Comparison of ENCODE assay signal across 13 cellular contexts in the genomic region with DNA sequence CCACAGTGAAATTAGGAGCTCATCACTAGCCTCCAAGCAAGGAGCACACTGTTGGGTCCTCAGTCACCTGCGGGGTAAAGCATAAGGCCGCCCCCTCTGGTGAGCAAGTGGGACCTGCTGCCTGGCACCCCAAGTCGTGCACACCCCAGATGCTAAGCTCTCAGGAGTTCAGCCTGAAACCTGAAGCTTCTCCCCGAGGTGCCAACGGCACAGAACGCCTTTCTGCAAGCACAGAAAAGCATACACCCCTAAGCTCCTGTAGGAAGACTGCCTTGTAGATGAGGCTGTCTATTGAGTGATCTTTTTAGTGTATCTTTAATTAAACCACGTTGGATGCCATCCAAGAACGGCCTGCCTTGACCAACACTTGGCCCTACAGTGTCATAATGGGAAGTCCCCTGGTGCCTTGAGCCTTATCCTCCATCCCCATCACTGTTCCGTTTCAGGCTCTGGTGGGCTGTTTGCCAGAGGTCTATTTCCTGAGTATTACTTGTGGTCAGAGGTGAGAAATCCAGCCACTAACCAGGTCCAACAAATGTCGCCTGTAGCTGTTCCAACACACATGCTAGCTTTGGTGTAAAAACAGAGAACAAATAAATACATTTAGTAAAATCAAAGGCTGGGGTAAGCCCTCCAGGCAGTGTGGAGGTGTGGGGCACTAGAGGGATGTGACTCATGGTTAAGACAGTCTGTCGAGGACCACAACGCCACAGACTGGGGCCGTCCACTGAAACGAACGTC. TPM values are rescaled to one million over a fixed set of nuclear protein-coding genes. Genes with fewer than 3 reads are reported as not detected.
DNase-seq lines count a peak whose midpoint lies in the region; ATAC-seq and TF ChIP-seq lines count a peak whose summit lies in the region.
"Had no signal": no experiment of that assay in that cellular context is flagged by ENCODE, and none has a peak within 500 bp of the region (broad histone marks: within the 10 kb centered on the region; RNA-seq: fewer than 3 reads in every experiment).

No MANE protein-coding gene starts in this region.

- peaks cover 17% of the 10 kb centered on the region for H3K27me3 Mint-ChIP-seq in progenitor cell of endocrine pancreas

- no peak for TF ChIP-seq CTCF in progenitor cell of endocrine pancreas (IDR thresholded peaks at IDR 0.05; ENCODE audit: unreplicated experiment)

- no peaks in the 10 kb centered on the region for H3K9me3 ChIP-seq in adipocyte (ENCODE audit: control insufficient read depth, low read length)

- H3K27ac Mint-ChIP-seq in progenitor cell of endocrine pancreas: no peak overlapping the region

- H3K9ac ChIP-seq in adipocyte (ENCODE audit: low read length): no peak overlapping the region

- no peaks in the 10 kb centered on the region for H3K36me3 ChIP-seq in adipocyte (ENCODE audit: control insufficient read depth, insufficient read depth, low read length, severe bottlenecking)

- peak; percentile 43 for ATAC-seq in HG03457 (IDR thresholded peaks at IDR 0.05; ENCODE audit: unreplicated experiment)
- ATAC-seq in GM18868 (IDR thresholded peaks at IDR 0.05; ENCODE audit: unreplicated experiment): no peak

- peaks cover 6% of the 10 kb centered on the region for H3K27me3 ChIP-seq in adipocyte (replicated peaks; ENCODE audit: control insufficient read depth, insufficient read depth, low read length)

- H3K36me3 Mint-ChIP-seq in progenitor cell of endocrine pancreas (ENCODE audit: insufficient read depth): no peaks in the 10 kb centered on the region

- DNase-seq in CMK (ENCODE audit: low read depth) (peak; percentile 24), adipocyte (ENCODE audit: low read depth) (peak; percentile 12), kidney tubule cell (ENCODE audit: low spot score) (peak; percentile 54), HCEC 1CT (no peak), progenitor cell of endocrine pancreas (ENCODE audit: low spot score, unreplicated experiment) (no peak)
- no peak for DNase-seq in activated T-cell treated with anti-CD3 and anti-CD28 coated beads, Interleukin-2, amount 50 U/mL, for 1 hour
- DNase-seq: DMS153; MM.1S; stimulated activated CD8-positive, alpha-beta memory T cell treated with anti-CD3 and anti-CD28 coated beads, Interleukin-4, amount 100 ng/mL, for 48 hours had no signal

- peaks cover 5% of the 10 kb centered on the region for H3K4me1 Mint-ChIP-seq in progenitor cell of endocrine pancreas (ENCODE audit: low read depth)

- no peak overlapping the region for H3K4me3 ChIP-seq in adipocyte (ENCODE audit: low read length)

- H3K4me3 Mint-ChIP-seq in progenitor cell of endocrine pancreas (ENCODE audit: low read depth): no peak overlapping the region

- H3K9me3 Mint-ChIP-seq in progenitor cell of endocrine pancreas (ENCODE audit: low read depth): no peaks in the 10 kb centered on the region

- H3K4me1 ChIP-seq in adipocyte (ENCODE audit: control insufficient read depth, insufficient read depth, low read length): no peaks in the 10 kb centered on the region

RNA-seq across cellular contexts. Expression of a gene that starts 44.8 kb away (rescaled TPM):
- total RNA-seq in progenitor cell of endocrine pancreas: not detected in 2 replicates
- total RNA-seq: cerebellum, pulmonary artery endothelial cell had no signal

Comparison
In these comparisons a context has a peak if more than half of its experiments do, and no peak if none do; other contexts are left out.
1. DNase-seq: peak in CMK (single experiment), adipocyte (single experiment) and kidney tubule cell (single experiment); none in HCEC 1CT (single experiment), activated T-cell treated with anti-CD3 and anti-CD28 coated beads, Interleukin-2, amount 50 U/mL, for 1 hour (single experiment) and progenitor cell of endocrine pancreas (single experiment).